8 cellular contexts compared by ENCODE assay signal in the genomic region with DNA sequence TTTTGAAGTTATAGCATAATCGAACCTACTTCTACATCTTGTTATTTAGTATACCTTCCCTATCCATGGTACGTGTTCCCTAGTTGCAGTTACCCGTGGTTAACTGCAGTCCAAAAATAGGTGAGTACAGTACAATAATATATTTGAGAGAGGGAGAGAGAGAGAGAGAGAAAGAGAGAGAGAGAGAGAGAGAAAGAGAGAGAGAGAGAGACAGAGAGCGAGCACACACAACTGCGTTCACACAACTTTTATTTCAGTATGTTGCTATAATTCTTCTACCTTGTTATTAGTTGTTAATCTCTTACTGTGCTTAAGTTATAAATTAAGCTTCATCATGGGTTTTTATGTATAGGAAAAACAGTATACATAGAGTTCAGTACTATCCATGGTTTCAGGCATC.
"Had no signal": no experiment of that assay in that cellular context is flagged by ENCODE, and none has a peak within 500 bp of the region (broad histone marks: within the 10 kb centered on the region; RNA-seq: fewer than 3 reads in every experiment).

No MANE protein-coding gene starts in this region.

- H3K27ac ChIP-seq: GM23248 had no signal

- H3K36me3 ChIP-seq: HAP-1 had no signal

- DNase-seq: GM23248, GOT3, H7, H9, HCEC 1CT, HFFc6 had no signal

- H3K4me1 ChIP-seq: HAP-1 had no signal

- H3K9me3 ChIP-seq: HAP-1 had no signal

- H3K4me3 ChIP-seq: GM23248, GM23338, HAP-1 had no signal
